In genomic region chr3:33636125-33636855, GRCh38 we compare ENCODE assay signal across 9 cellular contexts.
DNase-seq lines count a peak whose midpoint lies in the region; ATAC-seq, FAIRE-seq and TF ChIP-seq lines count a peak whose summit lies in the region.
"Had no signal": no experiment of that assay in that cellular context is flagged by ENCODE, and none has a peak within 500 bp of the region (broad histone marks: within the 10 kb centered on the region; RNA-seq: fewer than 3 reads in every experiment).

No MANE protein-coding gene starts in this region.

- no peaks in the 10 kb centered on the region for H3K4me1 ChIP-seq in Panc1 (ENCODE audit: control insufficient read depth, insufficient read depth, low read length)
- no peaks in the 10 kb centered on the region for H3K4me1 ChIP-seq in endothelial cell of umbilical vein (ENCODE audit: control insufficient read depth, extremely low read depth, insufficient read depth, low read length)
- H3K4me1 ChIP-seq in neural progenitor cell: no peaks in the 10 kb centered on the region

- H3K4me2 ChIP-seq in endothelial cell of umbilical vein (ENCODE audit: insufficient read depth, low read length): no peak overlapping the region
- H3K4me2 ChIP-seq in neural progenitor cell: no peak overlapping the region

- no peaks in the 10 kb centered on the region; the same call in 1 of the 2 replicates for H3K36me3 ChIP-seq in Panc1 (ENCODE audit: control insufficient read depth, insufficient read depth, low read length)
- H3K36me3 ChIP-seq in endothelial cell of umbilical vein (ENCODE audit: control insufficient read depth in 2 of 2, extremely low read depth in 1 of 2, insufficient read depth in 2 of 2, low read length in 2 of 2): peaks cover 0 to 2% of the 10 kb centered on the region in 2 experiments
- H3K36me3 ChIP-seq in neural progenitor cell: no peaks in the 10 kb centered on the region

- in situ Hi-C loops in Panc1 (cut with HindIII; ENCODE audit: low pct_unique_long_range_greater_than_20kb, low sequenced_read_pairs): no loop called here

- BruUV-seq in Panc1 (replicated peaks; lab: Mats Ljungman, UMichigan) (no TSS peak), endothelial cell of umbilical vein (replicated peaks; lab: Mats Ljungman, UMichigan) (no TSS peak)

- intact Hi-C loops in Panc1 (cut with micrococcal nuclease; ENCODE audit: unreplicated experiment): loop anchor here (1.0 kb wide), 1 partner anchor 151 kb away; no protein-coding TSS in a partner anchor
- intact Hi-C loops in endothelial cell of umbilical vein (cut with micrococcal nuclease): loop anchor here (1.0 kb wide), 3 partner anchors 81 to 151 kb away; no protein-coding TSS in a partner anchor

- POLR2A ChIA-PET in Panc1 (lab: Charles Lee) (no interaction called here), endothelial cell of umbilical vein (lab: Charles Lee) (no interaction called here)

- DNase-seq in DMS 273 treated with DMSO at 0.1 percent for 48 hours (lab: John Stamatoyannopoulos, UW) (peak; percentile 11), HT-29 (ENCODE audit: low spot score) (peak; percentile 42), Panc1 (ENCODE audit: low read depth, low spot score) (no peak), endothelial cell of umbilical vein (ENCODE audit: low read depth, low spot score) (peak; percentile 70), neural progenitor cell (ENCODE audit: low spot score) (peak; percentile 72)

- peak; percentile 62 for FAIRE-seq in endothelial cell of umbilical vein (lab: Jason Lieb, UNC)

- dilution Hi-C loops in endothelial cell of umbilical vein (cut with MboI; ENCODE audit: extremely low pct_ligation_motif_present, low sequenced_read_pairs): no loop called here

- no peak overlapping the region for H3K27ac Mint-ChIP-seq in neural progenitor cell

- H2AFZ ChIP-seq in endothelial cell of umbilical vein (ENCODE audit: low read depth, low read length) (no peak overlapping the region), neural progenitor cell (replicated peaks) (no peak overlapping the region)

- peaks cover 7% of the 10 kb centered on the region for H3K36me3 Mint-ChIP-seq in neural progenitor cell

- no peaks in the 10 kb centered on the region for H3K9me3 Mint-ChIP-seq in neural progenitor cell
- H3K9me3 Mint-ChIP-seq: T-cell had no signal

- H3K9me3 ChIP-seq in Panc1 (ENCODE audit: control insufficient read depth, insufficient read depth, low read depth, low read length) (no peaks in the 10 kb centered on the region), endothelial cell of umbilical vein (replicated peaks; ENCODE audit: control insufficient read depth, insufficient read depth, low read length) (no peaks in the 10 kb centered on the region), neural progenitor cell (ENCODE audit: low read depth) (no peaks in the 10 kb centered on the region)

- CTCF ChIA-PET in Panc1 (lab: Charles Lee): interaction anchor here (0.9 to 1.4 kb wide), 2 partner anchors 81 to 151 kb away, joined by 3 to 11 read pairs; no protein-coding TSS in a partner anchor
- CTCF ChIA-PET in endothelial cell of umbilical vein (lab: Charles Lee): interaction anchor here (0.8 to 2.8 kb wide), 13 partner anchors 9 to 689 kb away, joined by 3 to 99 read pairs (median 4); no protein-coding TSS in a partner anchor

- TF ChIP-seq CTCF in Panc1 (IDR thresholded peaks at IDR 0.05): peak; percentile 60; the same call in 1 of the 2 replicates
- TF ChIP-seq CTCF in endothelial cell of umbilical vein (IDR thresholded peaks at IDR 0.05; ENCODE audit: extremely low read depth in 1 of 2, insufficient read depth in 1 of 2, low read depth in 1 of 2, low read length in 2 of 2): peak; percentile 33 to 42
- peak; percentile 73 for TF ChIP-seq CTCF in neural progenitor cell (IDR thresholded peaks at IDR 0.05)

- no peak overlapping the region for H3K4me3 Mint-ChIP-seq in neural progenitor cell
- H3K4me3 Mint-ChIP-seq: T-cell had no signal

- no peaks in the 10 kb centered on the region for H3K27me3 ChIP-seq in Panc1 (ENCODE audit: control insufficient read depth, insufficient read depth, low read length)
- no peaks in the 10 kb centered on the region for H3K27me3 ChIP-seq in endothelial cell of umbilical vein (ENCODE audit: control insufficient read depth in 2 of 2, insufficient read depth in 2 of 2, low read length in 2 of 2)
- no peaks in the 10 kb centered on the region for H3K27me3 ChIP-seq in neural progenitor cell

- no peaks in the 10 kb centered on the region for H3K4me1 Mint-ChIP-seq in neural progenitor cell
- H3K4me1 Mint-ChIP-seq: T-cell had no signal

- H3K27me3 Mint-ChIP-seq in neural progenitor cell (ENCODE audit: insufficient read depth, low read depth): no peaks in the 10 kb centered on the region
- H3K27me3 Mint-ChIP-seq: T-cell had no signal

- H3K27ac ChIP-seq in Panc1 (ENCODE audit: low read length) (no peak overlapping the region), endothelial cell of umbilical vein (ENCODE audit: insufficient read depth, low read depth, low read length) (no peak overlapping the region), neural progenitor cell (no peak overlapping the region)

- no peak for ATAC-seq in Panc1
- no peak for ATAC-seq in GM19463 (IDR thresholded peaks at IDR 0.05; ENCODE audit: unreplicated experiment)
- ATAC-seq in GM19023 (IDR thresholded peaks at IDR 0.05; ENCODE audit: unreplicated experiment): no peak
- no peak for ATAC-seq in HG02623 (IDR thresholded peaks at IDR 0.05; ENCODE audit: unreplicated experiment)
- ATAC-seq: T-cell had no signal

- peaks cover 6% of the 10 kb centered on the region for H3F3A ChIP-seq in neural progenitor cell (ENCODE audit: low read depth)

- H3K79me2 ChIP-seq in endothelial cell of umbilical vein (ENCODE audit: control insufficient read depth, insufficient read depth, low read length): no peaks in the 10 kb centered on the region
- H3K79me2 ChIP-seq in neural progenitor cell (ENCODE audit: low read depth): no peaks in the 10 kb centered on the region

- H3K4me3 ChIP-seq in Panc1 (ENCODE audit: low read depth in 2 of 2, low read length in 2 of 2) (no peak overlapping the region), endothelial cell of umbilical vein (replicated peaks in 1 of 3; ENCODE audit: insufficient read depth in 1 of 3, low read depth in 1 of 3, low read length in 3 of 3) (no peak overlapping the region), neural progenitor cell (no peak overlapping the region)

- H4K20me1 ChIP-seq in endothelial cell of umbilical vein (replicated peaks; ENCODE audit: control insufficient read depth, extremely low read depth, insufficient read depth, low read length) (no peaks in the 10 kb centered on the region), neural progenitor cell (ENCODE audit: low read depth) (no peaks in the 10 kb centered on the region)

- H3K9ac ChIP-seq in endothelial cell of umbilical vein (replicated peaks; ENCODE audit: extremely low read depth, insufficient read depth, low read length) (no peak overlapping the region), neural progenitor cell (no peak overlapping the region)

- H3K9me1 ChIP-seq in endothelial cell of umbilical vein (replicated peaks; ENCODE audit: control insufficient read depth, extremely low read depth, insufficient read depth, low read length): no peaks in the 10 kb centered on the region

- no peak for TF ChIP-seq POLR2A in endothelial cell of umbilical vein (IDR thresholded peaks at IDR 0.05; ENCODE audit: low read depth, low read length)

TF ChIP-seq in endothelial cell of umbilical vein, 7 proteins besides CTCF, POLR2A, EP300 and RAD21:
- no peak for TF ChIP-seq MAX (IDR thresholded peaks at IDR 0.05; ENCODE audit: insufficient read depth, insufficient read length)
- no peak for TF ChIP-seq JUN (IDR thresholded peaks at IDR 0.05; ENCODE audit: borderline replicate concordance, insufficient read depth, insufficient read length, low read depth)
- TF ChIP-seq GATA2 (IDR thresholded peaks at IDR 0.05; ENCODE audit: insufficient read depth, insufficient read length, low read depth, low read length): no peak
- TF ChIP-seq POLR2AphosphoS5 (IDR thresholded peaks at IDR 0.05; ENCODE audit: insufficient read depth, low read depth, low read length): no peak
- TF ChIP-seq FOS (IDR thresholded peaks at IDR 0.05; ENCODE audit: borderline replicate concordance, insufficient read depth, low read length): no peak
